In the genomic region with DNA sequence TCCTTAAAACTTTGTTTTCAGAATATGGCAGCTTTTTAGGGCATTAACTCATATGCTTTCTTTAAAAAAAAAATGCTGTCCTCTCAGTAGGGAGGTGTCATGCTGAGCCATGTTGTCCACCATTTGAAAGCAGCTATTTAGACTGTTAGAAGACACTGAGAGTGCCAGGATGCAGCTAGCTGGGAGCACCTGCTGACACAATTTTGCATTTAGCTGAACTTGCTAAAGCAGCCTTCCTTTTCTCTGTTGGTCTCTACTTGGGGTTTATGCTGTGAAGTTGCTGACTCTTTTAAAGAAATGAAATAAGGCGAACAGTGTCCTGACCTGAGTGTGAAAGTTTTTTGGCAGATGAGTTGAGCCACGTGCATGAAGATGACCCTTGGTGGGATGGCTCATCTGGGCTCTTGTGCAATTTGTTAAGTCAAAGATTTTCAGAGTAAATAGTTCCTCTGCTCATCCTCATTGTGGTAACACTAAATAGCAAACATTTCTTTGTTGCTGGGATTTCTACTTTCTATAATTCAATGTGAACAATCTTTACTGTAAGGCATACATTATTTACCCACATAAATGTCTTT, we compare ENCODE assay signal across 1 cellular context.
TF ChIP-seq lines count a peak whose summit lies in the region.

No MANE protein-coding gene starts in this region.

TF ChIP-seq in WTC11, 78 proteins besides CTCF, POLR2A, EP300 and RAD21 (continued from another document):
- TF ChIP-seq, protein P1, sequence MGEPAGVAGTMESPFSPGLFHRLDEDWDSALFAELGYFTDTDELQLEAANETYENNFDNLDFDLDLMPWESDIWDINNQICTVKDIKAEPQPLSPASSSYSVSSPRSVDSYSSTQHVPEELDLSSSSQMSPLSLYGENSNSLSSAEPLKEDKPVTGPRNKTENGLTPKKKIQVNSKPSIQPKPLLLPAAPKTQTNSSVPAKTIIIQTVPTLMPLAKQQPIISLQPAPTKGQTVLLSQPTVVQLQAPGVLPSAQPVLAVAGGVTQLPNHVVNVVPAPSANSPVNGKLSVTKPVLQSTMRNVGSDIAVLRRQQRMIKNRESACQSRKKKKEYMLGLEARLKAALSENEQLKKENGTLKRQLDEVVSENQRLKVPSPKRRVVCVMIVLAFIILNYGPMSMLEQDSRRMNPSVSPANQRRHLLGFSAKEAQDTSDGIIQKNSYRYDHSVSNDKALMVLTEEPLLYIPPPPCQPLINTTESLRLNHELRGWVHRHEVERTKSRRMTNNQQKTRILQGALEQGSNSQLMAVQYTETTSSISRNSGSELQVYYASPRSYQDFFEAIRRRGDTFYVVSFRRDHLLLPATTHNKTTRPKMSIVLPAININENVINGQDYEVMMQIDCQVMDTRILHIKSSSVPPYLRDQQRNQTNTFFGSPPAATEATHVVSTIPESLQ (CRISPR knock-in tag; IDR thresholded peaks at IDR 0.05): no peak
- TF ChIP-seq ZNF138 (CRISPR knock-in tag; conservative IDR thresholded peaks at IDR 0.05) (no peak), ETV6 (CRISPR knock-in tag; IDR thresholded peaks at IDR 0.05) (peak; percentile 58; the same call in 1 of the 2 replicates), NFATC4 (CRISPR knock-in tag; IDR thresholded peaks at IDR 0.05) (no peak), IRF2 (CRISPR knock-in tag; IDR thresholded peaks at IDR 0.05; ENCODE audit: borderline replicate concordance, low read depth) (no peak), RORB (CRISPR knock-in tag; IDR thresholded peaks at IDR 0.05) (no peak), NFE2L1 (CRISPR knock-in tag; IDR thresholded peaks at IDR 0.05) (no peak), ZNF219 (CRISPR knock-in tag; IDR thresholded peaks at IDR 0.05; ENCODE audit: borderline replicate concordance) (no peak), NR3C1 (CRISPR knock-in tag; conservative IDR thresholded peaks at IDR 0.05; ENCODE audit: low read depth) (no peak), EMX1 (CRISPR knock-in tag; IDR thresholded peaks at IDR 0.05) (no peak)
- TF ChIP-seq, protein P2, sequence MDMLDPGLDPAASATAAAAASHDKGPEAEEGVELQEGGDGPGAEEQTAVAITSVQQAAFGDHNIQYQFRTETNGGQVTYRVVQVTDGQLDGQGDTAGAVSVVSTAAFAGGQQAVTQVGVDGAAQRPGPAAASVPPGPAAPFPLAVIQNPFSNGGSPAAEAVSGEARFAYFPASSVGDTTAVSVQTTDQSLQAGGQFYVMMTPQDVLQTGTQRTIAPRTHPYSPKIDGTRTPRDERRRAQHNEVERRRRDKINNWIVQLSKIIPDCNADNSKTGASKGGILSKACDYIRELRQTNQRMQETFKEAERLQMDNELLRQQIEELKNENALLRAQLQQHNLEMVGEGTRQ (CRISPR knock-in tag; IDR thresholded peaks at IDR 0.05): peak; percentile 14; the same call in 1 of the 2 replicates
- TF ChIP-seq, protein P3, sequence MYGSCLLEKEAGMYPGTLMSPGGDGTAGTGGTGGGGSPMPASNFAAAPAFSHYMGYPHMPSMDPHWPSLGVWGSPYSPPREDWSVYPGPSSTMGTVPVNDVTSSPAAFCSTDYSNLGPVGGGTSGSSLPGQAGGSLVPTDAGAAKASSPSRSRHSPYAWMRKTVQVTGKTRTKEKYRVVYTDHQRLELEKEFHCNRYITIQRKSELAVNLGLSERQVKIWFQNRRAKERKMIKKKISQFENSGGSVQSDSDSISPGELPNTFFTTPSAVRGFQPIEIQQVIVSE (CRISPR knock-in tag; IDR thresholded peaks at IDR 0.05; ENCODE audit: borderline replicate concordance): no peak
- TF ChIP-seq, protein P4, sequence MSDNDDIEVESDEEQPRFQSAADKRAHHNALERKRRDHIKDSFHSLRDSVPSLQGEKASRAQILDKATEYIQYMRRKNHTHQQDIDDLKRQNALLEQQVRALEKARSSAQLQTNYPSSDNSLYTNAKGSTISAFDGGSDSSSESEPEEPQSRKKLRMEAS (CRISPR knock-in tag; IDR thresholded peaks at IDR 0.05): peak; percentile 39; the same call in 1 of the 2 replicates
